9 cellular contexts compared by ENCODE assay signal in genomic region chr2:43131890-43132522, GRCh38.
DNase-seq lines count a peak whose midpoint lies in the region; ATAC-seq, FAIRE-seq and TF ChIP-seq lines count a peak whose summit lies in the region.
"Had no signal": no experiment of that assay in that cellular context is flagged by ENCODE, and none has a peak within 500 bp of the region (broad histone marks: within the 10 kb centered on the region; RNA-seq: fewer than 3 reads in every experiment).

No MANE protein-coding gene starts in this region.

- H3K23me2 ChIP-seq in H1 (ENCODE audit: low read depth, low read length) = no peaks in the 10 kb centered on the region

- H3K23ac ChIP-seq in H1 (ENCODE audit: insufficient read length) = no peak overlapping the region

- H4K5ac ChIP-seq in H1 (ENCODE audit: insufficient read length, low read depth, low read length) = no peak overlapping the region

- no peak overlapping the region for H2AK5ac ChIP-seq in H1 (ENCODE audit: low read depth, low read length)

- H3K27ac ChIP-seq in PC-3 (ENCODE audit: low read length) (peak overlapping the region; percentile 83), H1 (ENCODE audit: low read depth, low read length) (no peak overlapping the region), sigmoid colon (peak overlapping the region; percentile 53 to 70 (median 60))
- H3K27ac ChIP-seq: WERI-Rb-1 had no signal

- TF ChIP-seq RAD21 in H1 (IDR thresholded peaks at IDR 0.05 in 1 of 2, conservative IDR thresholded peaks at IDR 0.05 in 1 of 2; ENCODE audit: low read depth in 2 of 2, low read length in 2 of 2) = no peak

- H2AFZ ChIP-seq in PC-3 (ENCODE audit: low read length) = peak overlapping the region; percentile 63; the same call in 1 of the 2 replicates
- no peak overlapping the region for H2AFZ ChIP-seq in H1 (ENCODE audit: low read length)

- H2BK120ac ChIP-seq in H1 (replicated peaks; ENCODE audit: low read depth, low read length) = no peak overlapping the region

- no peaks in the 10 kb centered on the region for H3K36me3 ChIP-seq in PC-3 (ENCODE audit: low read depth, low read length)
- H3K36me3 ChIP-seq in H1 (ENCODE audit: control insufficient read depth in 2 of 4, insufficient read depth in 4 of 4, low read length in 3 of 4) = no peaks in the 10 kb centered on the region
- H3K36me3 ChIP-seq in sigmoid colon = no peaks in the 10 kb centered on the region
- H3K36me3 ChIP-seq: WERI-Rb-1 had no signal

- peak overlapping the region; percentile 72 for H3K4me2 ChIP-seq in PC-3 (ENCODE audit: low read length)
- H3K4me2 ChIP-seq in H1 (ENCODE audit: insufficient read depth in 1 of 2, low read depth in 2 of 2, low read length in 2 of 2) = no peak overlapping the region

- WGBS in H1 (ENCODE audit: extremely low coverage in 1 of 2, insufficient coverage in 1 of 2, insufficient read length in 1 of 2, insufficient replicate concordance in 2 of 2, low coverage in 1 of 2, low lambda C conversion rate in 2 of 2, missing lambda C conversion rate in 1 of 2), 2 experiments = 87% methylated on average over 7 of the region's 7 CpGs; no CpG with 5 or more reads in 1 of the 2 experiments
- WGBS in sigmoid colon, 2 donors = 45 to 49% methylated on average over 7 of the region's 7 CpGs

- H3K9me3 ChIP-seq in PC-3 (ENCODE audit: low read length) = no peaks in the 10 kb centered on the region
- no peaks in the 10 kb centered on the region for H3K9me3 ChIP-seq in H1 (ENCODE audit: insufficient read depth in 2 of 2, low read depth in 1 of 2, low read length in 1 of 2)
- no peaks in the 10 kb centered on the region for H3K9me3 ChIP-seq in sigmoid colon

- H3K18ac ChIP-seq in H1 (ENCODE audit: extremely low read depth, low read length) = no peak overlapping the region

- no peak overlapping the region for H2BK15ac ChIP-seq in H1 (ENCODE audit: low read length)

- no peaks in the 10 kb centered on the region for H3F3A ChIP-seq in PC-3 (ENCODE audit: low read length, unreplicated experiment)

- H4K20me1 ChIP-seq in PC-3 (ENCODE audit: low read length) = no peaks in the 10 kb centered on the region
- H4K20me1 ChIP-seq in H1 (replicated peaks in 1 of 2; ENCODE audit: control insufficient read depth in 1 of 2, insufficient read depth in 2 of 2, low read length in 2 of 2) = no peaks in the 10 kb centered on the region

- CTCF ChIA-PET in GM10248 (lab: Yijun Ruan, JAX) = interaction anchor here (0.7 to 12.5 kb wide), 9 partner anchors 17 to 477 kb away, joined by 3 to 169 read pairs (median 4); partner anchors contain the start of gene ZFP36L2
- CTCF ChIA-PET in PC-3 (lab: Charles Lee) = no interaction called here
- CTCF ChIA-PET in H1 (lab: Charles Lee; ENCODE audit: partially characterized antibody) = interaction anchor here (0.7 to 7.9 kb wide), 13 partner anchors 11 to 392 kb away, joined by 3 to 73 read pairs (median 4); partner anchors contain the start of gene ZFP36L2

- H4K91ac ChIP-seq in H1 (replicated peaks; ENCODE audit: insufficient read length, low read length) = no peak overlapping the region

- no peaks in the 10 kb centered on the region for H3K9me2 ChIP-seq in PC-3 (replicated peaks; ENCODE audit: low read length)

- FAIRE-seq in H1 (lab: Jason Lieb, UNC) (no peak), urothelium cell line (lab: Jason Lieb, UNC) (no peak)

- no peaks in the 10 kb centered on the region for H3K79me1 ChIP-seq in H1 (ENCODE audit: low read depth, low read length)

- no peak overlapping the region for H3K56ac ChIP-seq in H1 (replicated peaks; ENCODE audit: insufficient read length, low read depth, low read length)

- POLR2A ChIA-PET in GM10248 (lab: Yijun Ruan, JAX) = no interaction called here
- POLR2A ChIA-PET in PC-3 (lab: Charles Lee; ENCODE audit: unreplicated experiment) = no interaction called here
- POLR2A ChIA-PET in H1 (lab: Charles Lee; ENCODE audit: partially characterized antibody) = interaction anchor here (1.2 to 2.5 kb wide), 2 partner anchors 31 to 95 kb away, joined by 3 to 8 read pairs; partner anchors contain the start of gene ZFP36L2

- no peak for ATAC-seq in PC-3

- H3K14ac ChIP-seq in H1 (ENCODE audit: insufficient read length) = no peak overlapping the region

- peak; percentile 15 for DNase-seq in GM10248 (ENCODE audit: extremely low spot score)
- DNase-seq in PC-3 = peak; percentile 26
- no peak for DNase-seq in H1 (ENCODE audit: low read depth in 1 of 2, low spot score in 2 of 2)
- DNase-seq in sigmoid colon = no peak
- no peak for DNase-seq in KBM-7
- no peak for DNase-seq in urothelium cell line (ENCODE audit: low spot score)
- DNase-seq in NCI-H82 (lab: John Stamatoyannopoulos, UW) = no peak
- DNase-seq: NCI-H345 had no signal

- intact Hi-C loops in PC-3 (cut with micrococcal nuclease) (loop anchor here (1.0 to 10.0 kb wide), 7 partner anchors 57 to 413 kb away; no protein-coding TSS in a partner anchor), sigmoid colon (cut with DNase I) (no loop called here)

- H3K9ac ChIP-seq in PC-3 (ENCODE audit: low read length) (peak overlapping the region; percentile 37; the same call in 1 of the 2 replicates), H1 (replicated peaks in 1 of 4; ENCODE audit: extremely low read depth in 1 of 4, low read depth in 3 of 4, low read length in 3 of 4) (no peak overlapping the region)

- H3K4me1 ChIP-seq in PC-3 (ENCODE audit: insufficient read depth, low read length) = peaks cover 23% of the 10 kb centered on the region
- peaks cover 0 to 17% (median 7%) of the 10 kb centered on the region in 4 experiments; a peak in 6 of 7 replicates for H3K4me1 ChIP-seq in H1 (replicated peaks in 1 of 4; ENCODE audit: control insufficient read depth in 3 of 4, insufficient read depth in 4 of 4, low read length in 3 of 4)
- H3K4me1 ChIP-seq in sigmoid colon = peaks cover 0 to 16% (median 12%) of the 10 kb centered on the region in 4 donors

- TF ChIP-seq EP300 in H1 (IDR thresholded peaks at IDR 0.05; ENCODE audit: borderline replicate concordance in 1 of 2, low read depth in 2 of 2, low read length in 2 of 2) (no peak), sigmoid colon (IDR thresholded peaks at IDR 0.05) (no peak)

- in situ Hi-C loops in KBM-7 (cut with MboI; ENCODE audit: low pct_unique_long_range_greater_than_20kb, low sequenced_read_pairs) = no loop called here

- H2BK20ac ChIP-seq in H1 (ENCODE audit: low read length) = peak overlapping the region; percentile 86

- H2BK5ac ChIP-seq in H1 (ENCODE audit: low read depth, low read length) = no peak overlapping the region

- TF ChIP-seq CTCF in GM10248 (IDR thresholded peaks at IDR 0.05; ENCODE audit: control extremely low read depth, extremely low read depth, low read depth, missing control alignments) (no peak), PC-3 (conservative IDR thresholded peaks at IDR 0.05; ENCODE audit: low read depth, low read length) (no peak), H1 (IDR thresholded peaks at IDR 0.05; ENCODE audit: control extremely low read depth in 1 of 3, insufficient read depth in 1 of 3, low read depth in 1 of 3, low read length in 3 of 3) (no peak), sigmoid colon (IDR thresholded peaks at IDR 0.05) (no peak)

- H3K79me2 ChIP-seq in PC-3 (ENCODE audit: low read length) (no peaks in the 10 kb centered on the region), H1 (ENCODE audit: control insufficient read depth in 1 of 2, insufficient read depth in 2 of 2, low read length in 2 of 2) (no peaks in the 10 kb centered on the region)

- no peak overlapping the region; the same call in 1 of the 2 replicates for H2BK12ac ChIP-seq in H1 (ENCODE audit: low read depth, low read length)

- no peak for TF ChIP-seq POLR2A in H1 (IDR thresholded peaks at IDR 0.05; ENCODE audit: control extremely low read depth in 1 of 2, low read depth in 2 of 2, low read length in 2 of 2)
- no peak for TF ChIP-seq POLR2A in sigmoid colon (IDR thresholded peaks at IDR 0.05)

- no peak overlapping the region for H3K4ac ChIP-seq in H1 (replicated peaks; ENCODE audit: insufficient read length, low read depth, low read length)

- H3K27me3 ChIP-seq in PC-3 (ENCODE audit: low read length) (no peaks in the 10 kb centered on the region), H1 (replicated peaks in 1 of 4; ENCODE audit: control insufficient read depth in 3 of 4, extremely low read depth in 1 of 4, insufficient read depth in 3 of 4, low read length in 3 of 4) (no peaks in the 10 kb centered on the region), sigmoid colon (no peaks in the 10 kb centered on the region)

- no TSS peak for BruUV-seq in PC-3 (replicated peaks; lab: Mats Ljungman, UMichigan)

- H4K8ac ChIP-seq in H1 (ENCODE audit: extremely low read depth, insufficient read depth, low read length) = no peak overlapping the region

- H3K4me3 ChIP-seq in PC-3 (ENCODE audit: low read length) (no peak overlapping the region; the same call in 1 of the 2 replicates), H1 (ENCODE audit: extremely low read depth in 1 of 4, insufficient read depth in 2 of 4, low read depth in 3 of 4, low read length in 4 of 4) (no peak overlapping the region), sigmoid colon (no peak overlapping the region)

TF ChIP-seq in H1, 55 proteins besides CTCF, POLR2A, EP300 and RAD21 (continues in another document):
- TF ChIP-seq SP2 (IDR thresholded peaks at IDR 0.05; ENCODE audit: low read length) = no peak
- no peak for TF ChIP-seq SAP30 (IDR thresholded peaks at IDR 0.05; ENCODE audit: insufficient read depth, insufficient replicate concordance, low read length)
- no peak for TF ChIP-seq GABPA (IDR thresholded peaks at IDR 0.05; ENCODE audit: borderline replicate concordance, insufficient read depth, low read length)
- TF ChIP-seq BACH1 (IDR thresholded peaks at IDR 0.05; ENCODE audit: low read length) = no peak
- TF ChIP-seq KDM4A (IDR thresholded peaks at IDR 0.05; ENCODE audit: low read depth, low read length, severe bottlenecking) = no peak
- TF ChIP-seq CREB1 (IDR thresholded peaks at IDR 0.05) = no peak
- no peak for TF ChIP-seq TAF1 (IDR thresholded peaks at IDR 0.05; ENCODE audit: low read depth, low read length)
- TF ChIP-seq RXRA (IDR thresholded peaks at IDR 0.05; ENCODE audit: insufficient read depth, low read depth, low read length) = no peak
- TF ChIP-seq ATF2 (IDR thresholded peaks at IDR 0.05; ENCODE audit: low read length) = no peak
- no peak for TF ChIP-seq MAX (IDR thresholded peaks at IDR 0.05)

Comparison
In these comparisons a context has a peak if more than half of its experiments do, and no peak if none do; other contexts are left out.
1. DNase-seq: peak in GM10248 (single experiment) and PC-3 (single experiment); none in H1 (0 of 2), sigmoid colon (single experiment), KBM-7 (single experiment), urothelium cell line (single experiment) and NCI-H82 (single experiment).